In the genomic region with DNA sequence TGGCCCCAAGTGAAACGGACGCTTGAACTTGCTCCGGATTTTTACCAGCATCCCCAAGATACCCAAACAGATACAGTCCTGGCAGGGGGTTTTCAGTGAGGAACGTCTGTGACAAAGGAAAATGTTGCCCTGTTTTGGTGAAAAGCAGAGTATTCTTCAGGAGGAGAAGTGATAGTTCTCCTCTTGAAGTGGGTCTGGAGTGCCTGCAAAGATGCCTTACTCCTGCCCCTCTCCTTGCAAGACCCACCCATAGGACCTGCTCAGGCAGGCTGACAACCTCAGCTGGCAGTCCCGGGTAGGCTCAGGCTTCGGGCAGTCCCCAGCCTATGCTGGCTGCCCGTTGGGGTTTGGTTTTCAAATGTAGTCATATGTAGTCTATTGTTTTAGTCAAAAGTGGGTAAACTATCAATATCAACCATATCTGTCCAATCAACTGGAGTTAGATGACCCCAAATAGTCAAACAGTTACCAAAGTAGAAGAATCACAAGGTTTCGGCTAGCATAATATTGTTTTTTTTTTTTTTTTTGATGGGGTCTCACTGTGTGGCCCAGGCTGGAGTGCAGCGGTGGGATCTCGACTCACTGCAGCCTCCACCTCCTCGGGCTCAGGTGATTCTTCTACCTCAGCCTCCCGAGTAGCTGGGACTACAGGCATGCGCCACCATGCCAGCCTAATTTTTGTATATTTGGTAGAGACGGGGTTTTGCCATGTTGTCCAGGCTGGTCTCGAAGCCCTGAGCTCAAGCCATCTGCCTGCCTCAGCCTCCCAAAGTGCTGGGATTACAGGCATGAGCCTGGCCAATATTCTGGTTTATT, we compare ENCODE assay signal across 1 cellular context.
TF ChIP-seq lines count a peak whose summit lies in the region.

No MANE protein-coding gene starts in this region.

TF ChIP-seq in GM12878, 131 proteins besides CTCF, POLR2A, EP300 and RAD21:
- TF ChIP-seq, protein P1, sequence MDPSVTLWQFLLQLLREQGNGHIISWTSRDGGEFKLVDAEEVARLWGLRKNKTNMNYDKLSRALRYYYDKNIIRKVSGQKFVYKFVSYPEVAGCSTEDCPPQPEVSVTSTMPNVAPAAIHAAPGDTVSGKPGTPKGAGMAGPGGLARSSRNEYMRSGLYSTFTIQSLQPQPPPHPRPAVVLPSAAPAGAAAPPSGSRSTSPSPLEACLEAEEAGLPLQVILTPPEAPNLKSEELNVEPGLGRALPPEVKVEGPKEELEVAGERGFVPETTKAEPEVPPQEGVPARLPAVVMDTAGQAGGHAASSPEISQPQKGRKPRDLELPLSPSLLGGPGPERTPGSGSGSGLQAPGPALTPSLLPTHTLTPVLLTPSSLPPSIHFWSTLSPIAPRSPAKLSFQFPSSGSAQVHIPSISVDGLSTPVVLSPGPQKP (IDR thresholded peaks at IDR 0.05; ENCODE audit: low read depth, low read length): no peak
- TF ChIP-seq, protein P2, sequence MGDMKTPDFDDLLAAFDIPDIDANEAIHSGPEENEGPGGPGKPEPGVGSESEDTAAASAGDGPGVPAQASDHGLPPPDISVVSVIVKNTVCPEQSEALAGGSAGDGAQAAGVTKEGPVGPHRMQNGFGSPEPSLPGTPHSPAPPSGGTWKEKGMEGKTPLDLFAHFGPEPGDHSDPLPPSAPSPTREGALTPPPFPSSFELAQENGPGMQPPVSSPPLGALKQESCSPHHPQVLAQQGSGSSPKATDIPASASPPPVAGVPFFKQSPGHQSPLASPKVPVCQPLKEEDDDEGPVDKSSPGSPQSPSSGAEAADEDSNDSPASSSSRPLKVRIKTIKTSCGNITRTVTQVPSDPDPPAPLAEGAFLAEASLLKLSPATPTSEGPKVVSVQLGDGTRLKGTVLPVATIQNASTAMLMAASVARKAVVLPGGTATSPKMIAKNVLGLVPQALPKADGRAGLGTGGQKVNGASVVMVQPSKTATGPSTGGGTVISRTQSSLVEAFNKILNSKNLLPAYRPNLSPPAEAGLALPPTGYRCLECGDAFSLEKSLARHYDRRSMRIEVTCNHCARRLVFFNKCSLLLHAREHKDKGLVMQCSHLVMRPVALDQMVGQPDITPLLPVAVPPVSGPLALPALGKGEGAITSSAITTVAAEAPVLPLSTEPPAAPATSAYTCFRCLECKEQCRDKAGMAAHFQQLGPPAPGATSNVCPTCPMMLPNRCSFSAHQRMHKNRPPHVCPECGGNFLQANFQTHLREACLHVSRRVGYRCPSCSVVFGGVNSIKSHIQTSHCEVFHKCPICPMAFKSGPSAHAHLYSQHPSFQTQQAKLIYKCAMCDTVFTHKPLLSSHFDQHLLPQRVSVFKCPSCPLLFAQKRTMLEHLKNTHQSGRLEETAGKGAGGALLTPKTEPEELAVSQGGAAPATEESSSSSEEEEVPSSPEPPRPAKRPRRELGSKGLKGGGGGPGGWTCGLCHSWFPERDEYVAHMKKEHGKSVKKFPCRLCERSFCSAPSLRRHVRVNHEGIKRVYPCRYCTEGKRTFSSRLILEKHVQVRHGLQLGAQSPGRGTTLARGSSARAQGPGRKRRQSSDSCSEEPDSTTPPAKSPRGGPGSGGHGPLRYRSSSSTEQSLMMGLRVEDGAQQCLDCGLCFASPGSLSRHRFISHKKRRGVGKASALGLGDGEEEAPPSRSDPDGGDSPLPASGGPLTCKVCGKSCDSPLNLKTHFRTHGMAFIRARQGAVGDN (IDR thresholded peaks at IDR 0.05): no peak
- no peak for TF ChIP-seq CEBPB (IDR thresholded peaks at IDR 0.05; ENCODE audit: borderline replicate concordance in 1 of 2, low read depth in 2 of 2, low read length in 2 of 2)
- TF ChIP-seq IKZF2 (IDR thresholded peaks at IDR 0.05): no peak
- TF ChIP-seq JUNB (IDR thresholded peaks at IDR 0.05): 0 out of 2 replicates have a peak, but pooled peaks have one; percentile 17
- peak; percentile 28; the same call in 1 of the 2 replicates for TF ChIP-seq POLR2AphosphoS2 (IDR thresholded peaks at IDR 0.05; ENCODE audit: low read depth, low read length)
- no peak for TF ChIP-seq YY1 (IDR thresholded peaks at IDR 0.05; ENCODE audit: low read depth, low read length)
- TF ChIP-seq POU2F2 (IDR thresholded peaks at IDR 0.05; ENCODE audit: borderline replicate concordance, low read depth, low read length): no peak
- TF ChIP-seq ATF7 (IDR thresholded peaks at IDR 0.05; ENCODE audit: low read depth): no peak
- no peak for TF ChIP-seq BCL3 (IDR thresholded peaks at IDR 0.05; ENCODE audit: borderline replicate concordance, insufficient read depth, low read depth, low read length, poor library complexity, severe bottlenecking)
- TF ChIP-seq YBX1 (IDR thresholded peaks at IDR 0.05): no peak
- TF ChIP-seq RUNX3 (IDR thresholded peaks at IDR 0.05; ENCODE audit: low read length): 0 out of 2 replicates have a peak, but pooled peaks have one; percentile 8
- TF ChIP-seq TCF12 (IDR thresholded peaks at IDR 0.05; ENCODE audit: low read depth, low read length): no peak
